In genomic region chr17:38749222-38750043, GRCh38 we compare ENCODE assay signal across 1 cellular context.
TF ChIP-seq lines count a peak whose summit lies in the region.

No MANE protein-coding gene starts in this region.

TF ChIP-seq in HepG2, 621 proteins besides CTCF, POLR2A, EP300 and RAD21 (continued from another document and continues in another):
- TF ChIP-seq ZNF749 (CRISPR knock-in tag; IDR thresholded peaks at IDR 0.05; ENCODE audit: borderline replicate concordance), result peak; percentile 48
- no peak for TF ChIP-seq ZNF597 (CRISPR knock-in tag; IDR thresholded peaks at IDR 0.05)
- no peak; the same call in 1 of the 2 replicates for TF ChIP-seq STAT6 (CRISPR knock-in tag; IDR thresholded peaks at IDR 0.05; ENCODE audit: borderline replicate concordance)
- TF ChIP-seq THAP11 (CRISPR knock-in tag; IDR thresholded peaks at IDR 0.05), result peak; percentile 76; the same call in 1 of the 2 replicates
- TF ChIP-seq PCBP2 (optimal IDR thresholded peaks at IDR 0.05; ENCODE audit: low read depth, low read length, poor library complexity, severe bottlenecking), result no peak
- TF ChIP-seq ZNF772 (CRISPR knock-in tag; IDR thresholded peaks at IDR 0.05), result peak; percentile 55
- no peak for TF ChIP-seq ZBTB34 (CRISPR knock-in tag; IDR thresholded peaks at IDR 0.05)
- TF ChIP-seq POLR2AphosphoS5 (IDR thresholded peaks at IDR 0.05; ENCODE audit: low read depth, low read length), result peak; percentile 90
- peak; percentile 67 for TF ChIP-seq ZNF143 (CRISPR knock-in tag; IDR thresholded peaks at IDR 0.05)
- TF ChIP-seq IKZF4 (CRISPR knock-in tag; IDR thresholded peaks at IDR 0.05; ENCODE audit: borderline replicate concordance, low read depth, not compliant biosample characterization), result peak; percentile 62
- no peak for TF ChIP-seq ARNT (IDR thresholded peaks at IDR 0.05)
- no peak for TF ChIP-seq TOE1 (CRISPR knock-in tag; IDR thresholded peaks at IDR 0.05)
- no peak for TF ChIP-seq ZNF263 (CRISPR knock-in tag; IDR thresholded peaks at IDR 0.05)
- no peak for TF ChIP-seq CREB1 (IDR thresholded peaks at IDR 0.05)
- no peak for TF ChIP-seq CREB1 (CRISPR knock-in tag; IDR thresholded peaks at IDR 0.05)
- TF ChIP-seq NFE2L1 (CRISPR knock-in tag; IDR thresholded peaks at IDR 0.05; ENCODE audit: borderline replicate concordance), result 0 out of 2 replicates have a peak, but pooled peaks have one; percentile 61
- no peak for TF ChIP-seq MATR3 (CRISPR knock-in tag; IDR thresholded peaks at IDR 0.05)
- no peak for TF ChIP-seq PAX8 (CRISPR knock-in tag; IDR thresholded peaks at IDR 0.05; ENCODE audit: borderline replicate concordance)
- TF ChIP-seq MAX (IDR thresholded peaks at IDR 0.05), result peak; percentile 86
- TF ChIP-seq ATF6 (CRISPR knock-in tag; conservative IDR thresholded peaks at IDR 0.05), result no peak
- TF ChIP-seq ZNF737 (CRISPR knock-in tag; IDR thresholded peaks at IDR 0.05; ENCODE audit: borderline replicate concordance), result no peak
- peak; percentile 89 for TF ChIP-seq MYC (CRISPR knock-in tag; IDR thresholded peaks at IDR 0.05; ENCODE audit: borderline replicate concordance)
- peak; percentile 84 for TF ChIP-seq ZNF605 (CRISPR knock-in tag; IDR thresholded peaks at IDR 0.05)
- TF ChIP-seq ZNF660 (CRISPR knock-in tag; IDR thresholded peaks at IDR 0.05; ENCODE audit: borderline replicate concordance, low read depth), result no peak
- no peak; the same call in 1 of the 2 replicates for TF ChIP-seq ZNF468 (CRISPR knock-in tag; IDR thresholded peaks at IDR 0.05)
- TF ChIP-seq SOX5 (CRISPR knock-in tag; IDR thresholded peaks at IDR 0.05; ENCODE audit: borderline replicate concordance), result peak; percentile 28; the same call in 1 of the 2 replicates
- no peak for TF ChIP-seq ZSCAN30 (CRISPR knock-in tag; IDR thresholded peaks at IDR 0.05)
- TF ChIP-seq RXRB (CRISPR knock-in tag; IDR thresholded peaks at IDR 0.05; ENCODE audit: borderline replicate concordance), result no peak; the same call in 1 of the 2 replicates
- TF ChIP-seq RAD51 (IDR thresholded peaks at IDR 0.05; ENCODE audit: borderline replicate concordance), result no peak
- peak; percentile 26; the same call in 1 of the 2 replicates for TF ChIP-seq KDM1A (CRISPR knock-in tag; IDR thresholded peaks at IDR 0.05)
- TF ChIP-seq ZNF616 (CRISPR knock-in tag; IDR thresholded peaks at IDR 0.05; ENCODE audit: low read depth), result peak; percentile 88
- TF ChIP-seq ZNF839 (CRISPR knock-in tag; IDR thresholded peaks at IDR 0.05; ENCODE audit: borderline replicate concordance), result 0 out of 2 replicates have a peak, but pooled peaks have one; percentile 40
- peak; percentile 83 for TF ChIP-seq ZFX (CRISPR knock-in tag; IDR thresholded peaks at IDR 0.05; ENCODE audit: low read depth)
- TF ChIP-seq JARID2 (CRISPR knock-in tag; IDR thresholded peaks at IDR 0.05; ENCODE audit: insufficient replicate concordance), result no peak
- TF ChIP-seq AHR (CRISPR knock-in tag; IDR thresholded peaks at IDR 0.05), result no peak
- TF ChIP-seq ZNF33A (CRISPR knock-in tag; IDR thresholded peaks at IDR 0.05; ENCODE audit: borderline replicate concordance), result no peak
- TF ChIP-seq ZNF543 (CRISPR knock-in tag; IDR thresholded peaks at IDR 0.05), result peak; percentile 2; the same call in 1 of the 2 replicates
- peak; percentile 51 for TF ChIP-seq FOXA3 (CRISPR knock-in tag; IDR thresholded peaks at IDR 0.05)
- TF ChIP-seq DR1 (CRISPR knock-in tag; IDR thresholded peaks at IDR 0.05), result peak; percentile 89
- no peak; the same call in 1 of the 2 replicates for TF ChIP-seq ZNF281 (CRISPR knock-in tag; IDR thresholded peaks at IDR 0.05; ENCODE audit: borderline replicate concordance)
- peak; percentile 8; the same call in 1 of the 2 replicates for TF ChIP-seq SIX1 (CRISPR knock-in tag; IDR thresholded peaks at IDR 0.05; ENCODE audit: borderline replicate concordance)
- peak; percentile 58; the same call in 1 of the 2 replicates for TF ChIP-seq GMEB1 (CRISPR knock-in tag; IDR thresholded peaks at IDR 0.05; ENCODE audit: borderline replicate concordance)
- TF ChIP-seq ATAD3A (CRISPR knock-in tag; IDR thresholded peaks at IDR 0.05), result no peak
- TF ChIP-seq ZNF256 (CRISPR knock-in tag; conservative IDR thresholded peaks at IDR 0.05), result peak; percentile 84; the same call in 1 of the 2 replicates
- TF ChIP-seq DDIT3 (CRISPR knock-in tag; IDR thresholded peaks at IDR 0.05), result no peak
- TF ChIP-seq ATF7-NPFF (CRISPR knock-in tag; IDR thresholded peaks at IDR 0.05; ENCODE audit: low read depth), result peak; percentile 87
- peak; percentile 25; the same call in 1 of the 2 replicates for TF ChIP-seq MTF1 (CRISPR knock-in tag; IDR thresholded peaks at IDR 0.05)
- TF ChIP-seq TEF (CRISPR knock-in tag; IDR thresholded peaks at IDR 0.05), result no peak
- peak; percentile 39; the same call in 1 of the 2 replicates for TF ChIP-seq NFYB (CRISPR knock-in tag; IDR thresholded peaks at IDR 0.05)
- TF ChIP-seq ZNF512B (CRISPR knock-in tag; IDR thresholded peaks at IDR 0.05; ENCODE audit: borderline replicate concordance), result no peak
- TF ChIP-seq ZFP36L1 (CRISPR knock-in tag; IDR thresholded peaks at IDR 0.05), result no peak; the same call in 1 of the 2 replicates
- TF ChIP-seq TAF15 (IDR thresholded peaks at IDR 0.05; ENCODE audit: low read depth, low read length, poor library complexity, severe bottlenecking), result no peak
- TF ChIP-seq ZNF17 (CRISPR knock-in tag; IDR thresholded peaks at IDR 0.05), result no peak
- TF ChIP-seq ZNF207 (IDR thresholded peaks at IDR 0.05; ENCODE audit: borderline replicate concordance), result no peak
- no peak for TF ChIP-seq SNRNP70 (IDR thresholded peaks at IDR 0.05; ENCODE audit: low read depth, low read length)
- TF ChIP-seq CHD2 (IDR thresholded peaks at IDR 0.05; ENCODE audit: low read depth, low read length), result no peak
- peak; percentile 89 for TF ChIP-seq MED8 (CRISPR knock-in tag; IDR thresholded peaks at IDR 0.05; ENCODE audit: insufficient replicate concordance)
